ENCODE assay signal across 11 cellular contexts in the genomic region with DNA sequence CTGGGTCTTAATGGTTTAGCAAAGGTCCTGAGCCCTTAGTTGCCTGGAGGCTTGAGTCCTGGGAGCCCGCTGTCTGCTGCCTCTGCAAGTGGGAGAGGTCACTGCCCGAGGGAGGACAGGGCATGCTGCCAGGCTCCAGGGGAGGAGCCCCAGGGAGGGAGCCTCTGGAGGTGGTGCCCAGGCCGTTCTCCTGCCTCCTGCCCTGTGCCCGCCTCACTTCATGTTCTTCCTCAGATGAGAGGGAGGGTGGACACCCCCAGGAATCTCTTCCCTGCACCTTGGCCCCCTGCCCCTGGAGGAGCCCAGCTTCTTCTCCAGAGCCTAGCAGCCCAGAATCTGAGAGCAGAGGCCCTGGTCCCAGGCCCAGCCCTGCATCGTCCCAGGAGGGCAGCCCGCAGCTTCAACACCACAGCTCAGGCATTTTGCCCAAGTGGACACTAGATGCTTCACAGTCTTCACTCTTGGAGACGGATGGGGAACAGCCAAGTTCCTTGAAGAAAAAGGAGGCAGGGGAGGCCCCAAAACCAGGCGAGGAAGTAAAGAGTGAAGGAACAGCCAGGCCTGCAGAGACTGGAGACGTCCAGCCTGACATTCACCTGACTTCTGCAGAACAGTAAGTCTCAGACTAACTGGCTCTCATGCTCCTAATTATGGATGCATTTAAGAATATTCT. TPM values are rescaled to one million over a fixed set of nuclear protein-coding genes. Genes with fewer than 3 reads are reported as not detected.
DNase-seq lines count a peak whose midpoint lies in the region; ATAC-seq and TF ChIP-seq lines count a peak whose summit lies in the region.
"Had no signal": no experiment of that assay in that cellular context is flagged by ENCODE, and none has a peak within 500 bp of the region (broad histone marks: within the 10 kb centered on the region; RNA-seq: fewer than 3 reads in every experiment).

No MANE protein-coding gene starts in this region.

- peak; percentile 52 for ATAC-seq in Right ventricle myocardium inferior
- peak; percentile 66 to 81 for ATAC-seq in lower lobe of right lung
- no peak for ATAC-seq in GM19023 (IDR thresholded peaks at IDR 0.05; ENCODE audit: unreplicated experiment)

- no peaks in the 10 kb centered on the region for H3K79me2 ChIP-seq in osteoblast (ENCODE audit: insufficient read depth, low read length)

- no peak overlapping the region for H2AFZ ChIP-seq in osteoblast (ENCODE audit: low read length)

- H3K36me3 ChIP-seq in left ventricle myocardium inferior: no peaks in the 10 kb centered on the region
- peaks cover 22% of the 10 kb centered on the region for H3K36me3 ChIP-seq in lower lobe of right lung
- H3K36me3 ChIP-seq in testis (ENCODE audit: low read depth, missing control alignments): no peaks in the 10 kb centered on the region
- no peaks in the 10 kb centered on the region for H3K36me3 ChIP-seq in osteoblast (ENCODE audit: insufficient read depth, low read length)

- no peak for TF ChIP-seq POLR2A in testis (IDR thresholded peaks at IDR 0.05)

- no peak overlapping the region for H3K4me2 ChIP-seq in osteoblast (ENCODE audit: insufficient read depth, low read length)

- TF ChIP-seq CTCF in left ventricle myocardium inferior (IDR thresholded peaks at IDR 0.05; ENCODE audit: borderline replicate concordance) (no peak), astrocyte of the cerebellum (IDR thresholded peaks at IDR 0.05; ENCODE audit: low read depth, low read length, missing control alignments) (no peak), lower lobe of right lung (IDR thresholded peaks at IDR 0.05) (no peak), testis (IDR thresholded peaks at IDR 0.05) (no peak), osteoblast (IDR thresholded peaks at IDR 0.05; ENCODE audit: extremely low read depth, low read depth, low read length) (no peak)

- DNase-seq in Right ventricle myocardium inferior (ENCODE audit: missing footprints) (no peak), left ventricle myocardium inferior (no peak), astrocyte of the cerebellum (ENCODE audit: low read depth) (peak; percentile 13), lower lobe of right lung (peak; percentile 81), testis (peak; percentile 91), NK-92 (lab: John Stamatoyannopoulos, UW; ENCODE audit: unreplicated experiment) (no peak), osteoblast (ENCODE audit: insufficient read length, low spot score, missing footprints) (no peak)
- DNase-seq: endodermal cell, NCI-H510A treated with DMSO at 0.1 percent for 48 hours had no signal

- in situ Hi-C loops in astrocyte of the cerebellum (cut with HindIII; ENCODE audit: low sequenced_read_pairs): no loop called here

- H3K27me3 ChIP-seq in left ventricle myocardium inferior (ENCODE audit: low read depth): no peaks in the 10 kb centered on the region
- no peaks in the 10 kb centered on the region for H3K27me3 ChIP-seq in lower lobe of right lung (ENCODE audit: low read depth)
- no peaks in the 10 kb centered on the region for H3K27me3 ChIP-seq in testis
- no peaks in the 10 kb centered on the region for H3K27me3 ChIP-seq in osteoblast (ENCODE audit: insufficient read depth, low read length)

- H3K27ac ChIP-seq in left ventricle myocardium inferior (replicated peaks) (no peak overlapping the region), lower lobe of right lung (no peak overlapping the region), testis (peak overlapping the region in 1 of 2 donors; percentile 6), osteoblast (ENCODE audit: low read depth, low read length) (no peak overlapping the region)

- no peaks in the 10 kb centered on the region for H4K20me1 ChIP-seq in osteoblast (ENCODE audit: insufficient read depth, low read length)

- H3K4me3 ChIP-seq in left ventricle myocardium inferior: no peak overlapping the region
- no peak overlapping the region for H3K4me3 ChIP-seq in astrocyte of the cerebellum (ENCODE audit: low read depth, low read length)
- no peak overlapping the region for H3K4me3 ChIP-seq in lower lobe of right lung
- H3K4me3 ChIP-seq in testis: no peak overlapping the region
- no peak overlapping the region for H3K4me3 ChIP-seq in osteoblast (ENCODE audit: insufficient read depth, low read length)
- H3K4me3 ChIP-seq: skin epidermis had no signal

- H3K9me3 ChIP-seq in left ventricle myocardium inferior (replicated peaks) (no peaks in the 10 kb centered on the region), lower lobe of right lung (no peaks in the 10 kb centered on the region), testis (no peaks in the 10 kb centered on the region), osteoblast (ENCODE audit: low read depth, low read length) (no peaks in the 10 kb centered on the region)

- H3K4me1 ChIP-seq in left ventricle myocardium inferior: no peaks in the 10 kb centered on the region
- peaks cover 28% of the 10 kb centered on the region for H3K4me1 ChIP-seq in lower lobe of right lung
- peaks cover 30% of the 10 kb centered on the region for H3K4me1 ChIP-seq in testis
- no peaks in the 10 kb centered on the region for H3K4me1 ChIP-seq in osteoblast (ENCODE audit: insufficient read depth, low read length)

- WGBS in testis, 2 donors: 33 to 57% methylated on average over 9 of the region's 9 CpGs

- intact Hi-C loops in Right ventricle myocardium inferior (cut with DNase I) (no loop called here), left ventricle myocardium inferior (cut with micrococcal nuclease) (no loop called here), lower lobe of right lung (cut with DNase I) (no loop called here), testis (cut with DNase I; ENCODE audit: low total_unique reads) (no loop called here)

RNA-seq across cellular contexts. Expression of gene PSD4, which starts 12.0 kb away (rescaled TPM):
- 3.4 TPM for total RNA-seq in Right ventricle myocardium inferior
- 2.2 TPM for total RNA-seq in left ventricle myocardium inferior
- 43.2 TPM for total RNA-seq in lower lobe of right lung
- total RNA-seq in testis: 10 to 100 TPM; 18.7 to 35.9 TPM
- polyA plus RNA-seq in testis (ENCODE audit: insufficient read depth, low read depth, low replicate concordance): 22.8 TPM
- 1.2 and 1.8 TPM in 2 replicates for total RNA-seq in osteoblast

RNA-seq across cellular contexts. Expression of gene IL1RN, which starts 58.4 kb away (rescaled TPM):
- total RNA-seq in Right ventricle myocardium inferior (0.89 TPM), left ventricle myocardium inferior (0.33 TPM), lower lobe of right lung (20.1 TPM), testis (1 to 10 TPM; 3.2 to 5.6 TPM), osteoblast (not detected in 2 replicates)
- polyA plus RNA-seq in testis (ENCODE audit: insufficient read depth, low read depth, low replicate concordance): 18.4 TPM
- total RNA-seq: endodermal cell had no signal

Comparison
In these comparisons a context has a peak if more than half of its experiments do, and no peak if none do; other contexts are left out.
1. DNase-seq: peak in astrocyte of the cerebellum (single experiment), lower lobe of right lung (single experiment) and testis (single experiment); none in Right ventricle myocardium inferior (single experiment), left ventricle myocardium inferior (single experiment), NK-92 (single experiment) and osteoblast (single experiment).